22 cellular contexts compared by ENCODE assay signal in the genomic region with DNA sequence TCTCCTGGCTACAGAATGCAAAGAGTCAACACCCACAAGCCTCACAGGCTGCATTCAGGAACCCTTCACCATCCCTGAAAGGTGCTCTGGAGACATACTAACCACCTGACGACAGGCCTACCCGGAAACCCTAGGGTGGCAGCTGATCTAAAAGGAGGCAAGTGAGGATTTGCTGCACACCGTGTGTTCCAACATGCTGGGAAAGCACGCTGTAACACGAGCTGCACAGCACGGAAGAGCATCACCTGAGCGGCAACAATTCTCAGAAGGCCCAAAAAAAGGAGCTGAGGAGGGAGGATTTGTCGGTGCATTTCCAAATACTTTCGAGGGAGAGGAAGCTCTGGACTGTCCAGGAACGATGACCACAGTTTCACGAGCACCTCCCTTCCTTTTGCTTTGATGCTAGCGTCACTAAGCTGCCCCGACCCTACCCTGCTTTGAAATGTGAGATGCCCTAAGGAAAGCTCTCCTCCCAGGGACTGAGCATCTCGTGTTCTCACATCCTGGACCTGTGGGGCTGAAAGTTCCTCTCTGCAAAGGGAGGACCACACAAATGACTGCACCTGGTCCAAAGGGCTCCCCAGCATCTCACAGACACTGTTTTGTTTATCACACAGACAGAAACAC.
DNase-seq lines count a peak whose midpoint lies in the region; ATAC-seq and TF ChIP-seq lines count a peak whose summit lies in the region.
"Had no signal": no experiment of that assay in that cellular context is flagged by ENCODE, and none has a peak within 500 bp of the region (broad histone marks: within the 10 kb centered on the region; RNA-seq: fewer than 3 reads in every experiment).

No MANE protein-coding gene starts in this region.

- no peak overlapping the region for H2AFZ ChIP-seq in HCT116 (ENCODE audit: low read depth, low read length, poor library complexity, severe bottlenecking)
- no peak overlapping the region for H2AFZ ChIP-seq in MM.1S (ENCODE audit: low read length)

- H3K4me1 ChIP-seq in HCT116 (ENCODE audit: control insufficient read depth in 1 of 2, insufficient read depth in 2 of 2, low read length in 2 of 2) = no peaks in the 10 kb centered on the region
- peaks cover 31% of the 10 kb centered on the region for H3K4me1 ChIP-seq in MM.1S (ENCODE audit: low read length)
- H3K4me1 ChIP-seq: ascending aorta, lower lobe of right lung had no signal

- H3K4me2 ChIP-seq in HCT116 (ENCODE audit: low read length) (no peak overlapping the region), MM.1S (ENCODE audit: low read depth, low read length) (no peak overlapping the region)

- POLR2A ChIA-PET in HCT116 (lab: Charles Lee) = no interaction called here

- no peak overlapping the region for H3K27ac ChIP-seq in HCT116 (ENCODE audit: low read depth, low read length)
- no peak overlapping the region for H3K27ac ChIP-seq in MM.1S (ENCODE audit: low read length)
- H3K27ac ChIP-seq: 22Rv1, ascending aorta, lower lobe of right lung, sigmoid colon, SK-N-MC had no signal

- 0 out of 2 replicates have a peak, but pooled peaks cover 4% of the 10 kb centered on the region for H3K79me2 ChIP-seq in HCT116 (ENCODE audit: insufficient read depth, low read length)
- H3K79me2 ChIP-seq in MM.1S (ENCODE audit: low read length) = peaks cover 23% of the 10 kb centered on the region

- no peak overlapping the region for H3K9ac ChIP-seq in HCT116 (ENCODE audit: low read length)
- no peak overlapping the region for H3K9ac ChIP-seq in MM.1S (ENCODE audit: low read length)

- peaks cover 21% of the 10 kb centered on the region for H3F3A ChIP-seq in MM.1S (ENCODE audit: insufficient read depth, low read length)

- CTCF ChIA-PET in HCT116 (lab: Charles Lee) = no interaction called here

- intact Hi-C loops in HCT116 (cut with micrococcal nuclease) = no loop called here
- intact Hi-C loops in posterior cingulate gyrus (cut with DNase I) = no loop called here

- H3K36me3 ChIP-seq in HCT116 (ENCODE audit: control insufficient read depth in 1 of 2, insufficient read depth in 2 of 2, low read length in 2 of 2) (no peaks in the 10 kb centered on the region), MM.1S (replicated peaks; ENCODE audit: insufficient read depth, low read length) (no peaks in the 10 kb centered on the region)
- H3K36me3 ChIP-seq: ascending aorta, lower lobe of right lung, sigmoid colon had no signal

- DNase-seq in DMS153 (lab: John Stamatoyannopoulos, UW) (peak; percentile 22), DMS153 treated with DMSO at 0.1 percent for 48 hours (lab: John Stamatoyannopoulos, UW; ENCODE audit: unreplicated experiment) (no peak), HCT116 (ENCODE audit: low read depth, low spot score) (no peak), NCI-H510A (lab: John Stamatoyannopoulos, UW) (peak; percentile 35), iris pigment epithelial cell (ENCODE audit: low read depth) (peak; percentile 16), posterior cingulate gyrus (no peak), MM.1S (no peak)
- DNase-seq: activated CD4-positive, alpha-beta T cell treated with anti-CD3 and anti-CD28 coated beads, Interleukin-2, amount 10 ng/mL, durations not matched to agents 24 days and 14 days; CD4-positive, CD25-positive, alpha-beta regulatory T cell; central memory CD4-positive, alpha-beta T cell; HFFc6; kidney; lower lobe of right lung; mucosa of descending colon; RPMI8226; sigmoid colon; T-helper 2 cell had no signal

- H3K27me3 ChIP-seq in HCT116 (ENCODE audit: insufficient read depth, low read length) (no peaks in the 10 kb centered on the region), MM.1S (replicated peaks; ENCODE audit: insufficient read depth, low read length) (no peaks in the 10 kb centered on the region)
- H3K27me3 ChIP-seq: ascending aorta, sigmoid colon had no signal

- TF ChIP-seq RAD21 in HCT116 (IDR thresholded peaks at IDR 0.05; ENCODE audit: low read depth) = no peak

- H3K9me3 ChIP-seq in HCT116 (ENCODE audit: control insufficient read depth in 1 of 2, insufficient read depth in 1 of 2, low read depth in 1 of 2, low read length in 2 of 2) (no peaks in the 10 kb centered on the region), MM.1S (replicated peaks; ENCODE audit: insufficient read depth, low read length) (no peaks in the 10 kb centered on the region)
- H3K9me3 ChIP-seq: ascending aorta, lower lobe of right lung, mucosa of descending colon, sigmoid colon had no signal

- no peak for TF ChIP-seq POLR2A in HCT116 (IDR thresholded peaks at IDR 0.05; ENCODE audit: borderline replicate concordance, extremely low read depth, insufficient read depth, insufficient read length)

- BruUV-seq in HCT116 (replicated peaks; lab: Mats Ljungman, UMichigan) = no TSS peak

- no peak overlapping the region for H3K4me3 ChIP-seq in HCT116 (replicated peaks in 1 of 2; ENCODE audit: low read depth in 1 of 2, low read length in 2 of 2)
- H3K4me3 ChIP-seq in MM.1S (ENCODE audit: low read length) = no peak overlapping the region
- H3K4me3 ChIP-seq: ascending aorta, lower lobe of right lung, mucosa of descending colon, sigmoid colon, SK-N-MC had no signal

- H4K20me1 ChIP-seq in HCT116 (ENCODE audit: insufficient read depth) = no peaks in the 10 kb centered on the region
- no peaks in the 10 kb centered on the region for H4K20me1 ChIP-seq in MM.1S (ENCODE audit: insufficient read depth, low read length)

- no peaks in the 10 kb centered on the region for H3K9me2 ChIP-seq in HCT116 (ENCODE audit: insufficient read depth)
- no peaks in the 10 kb centered on the region for H3K9me2 ChIP-seq in MM.1S (replicated peaks; ENCODE audit: insufficient read depth, low read length)

- TF ChIP-seq CTCF in HCT116 (IDR thresholded peaks at IDR 0.05 in 2 of 3, conservative IDR thresholded peaks at IDR 0.05 in 1 of 3; ENCODE audit: borderline replicate concordance in 1 of 3, insufficient read depth in 1 of 3, low read depth in 2 of 3, low read length in 2 of 3) (no peak), MM.1S (IDR thresholded peaks at IDR 0.05; ENCODE audit: low read length) (no peak)

- RAD21 ChIA-PET in HCT116 (lab: Charles Lee; ENCODE audit: low non-redundant PET in 1 of 2, low total read pairs in 2 of 2, uncharacterized antibody in 2 of 2, unreplicated experiment in 2 of 2) = no interaction called here

- no peak for ATAC-seq in HCT116
- ATAC-seq in HG02763 (IDR thresholded peaks at IDR 0.05; ENCODE audit: unreplicated experiment) = no peak
- ATAC-seq: activated T-helper 17 cell treated with anti-CD3 and anti-CD28 coated beads, Interleukin-2, amount 50 U/mL, for 72 hours; lower lobe of right lung; mucosa of descending colon had no signal

TF ChIP-seq in HCT116, 20 proteins besides CTCF, POLR2A, EP300 and RAD21:
- peak; percentile 35 for TF ChIP-seq TCF7L2 (IDR thresholded peaks at IDR 0.05; ENCODE audit: borderline replicate concordance, extremely low read depth, insufficient read depth, insufficient read length)
- TF ChIP-seq, protein P1, sequence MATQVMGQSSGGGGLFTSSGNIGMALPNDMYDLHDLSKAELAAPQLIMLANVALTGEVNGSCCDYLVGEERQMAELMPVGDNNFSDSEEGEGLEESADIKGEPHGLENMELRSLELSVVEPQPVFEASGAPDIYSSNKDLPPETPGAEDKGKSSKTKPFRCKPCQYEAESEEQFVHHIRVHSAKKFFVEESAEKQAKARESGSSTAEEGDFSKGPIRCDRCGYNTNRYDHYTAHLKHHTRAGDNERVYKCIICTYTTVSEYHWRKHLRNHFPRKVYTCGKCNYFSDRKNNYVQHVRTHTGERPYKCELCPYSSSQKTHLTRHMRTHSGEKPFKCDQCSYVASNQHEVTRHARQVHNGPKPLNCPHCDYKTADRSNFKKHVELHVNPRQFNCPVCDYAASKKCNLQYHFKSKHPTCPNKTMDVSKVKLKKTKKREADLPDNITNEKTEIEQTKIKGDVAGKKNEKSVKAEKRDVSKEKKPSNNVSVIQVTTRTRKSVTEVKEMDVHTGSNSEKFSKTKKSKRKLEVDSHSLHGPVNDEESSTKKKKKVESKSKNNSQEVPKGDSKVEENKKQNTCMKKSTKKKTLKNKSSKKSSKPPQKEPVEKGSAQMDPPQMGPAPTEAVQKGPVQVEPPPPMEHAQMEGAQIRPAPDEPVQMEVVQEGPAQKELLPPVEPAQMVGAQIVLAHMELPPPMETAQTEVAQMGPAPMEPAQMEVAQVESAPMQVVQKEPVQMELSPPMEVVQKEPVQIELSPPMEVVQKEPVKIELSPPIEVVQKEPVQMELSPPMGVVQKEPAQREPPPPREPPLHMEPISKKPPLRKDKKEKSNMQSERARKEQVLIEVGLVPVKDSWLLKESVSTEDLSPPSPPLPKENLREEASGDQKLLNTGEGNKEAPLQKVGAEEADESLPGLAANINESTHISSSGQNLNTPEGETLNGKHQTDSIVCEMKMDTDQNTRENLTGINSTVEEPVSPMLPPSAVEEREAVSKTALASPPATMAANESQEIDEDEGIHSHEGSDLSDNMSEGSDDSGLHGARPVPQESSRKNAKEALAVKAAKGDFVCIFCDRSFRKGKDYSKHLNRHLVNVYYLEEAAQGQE (IDR thresholded peaks at IDR 0.05; ENCODE audit: low read depth) = no peak

Comparison
In these comparisons a context has a peak if more than half of its experiments do, and no peak if none do; other contexts are left out.
1. DNase-seq: peak in DMS153 (single experiment), NCI-H510A (single experiment) and iris pigment epithelial cell (single experiment); none in DMS153 treated with DMSO at 0.1 percent for 48 hours (single experiment), HCT116 (single experiment), posterior cingulate gyrus (0 of 10) and MM.1S (single experiment).